1 cellular context compared by ENCODE assay signal in genomic region chr6:140572867-140573266, GRCh38.
TF ChIP-seq lines count a peak whose summit lies in the region.

No MANE protein-coding gene starts in this region.

TF ChIP-seq in IMR-90, 13 proteins besides CTCF, POLR2A, EP300 and RAD21:
- TF ChIP-seq MXI1 (IDR thresholded peaks at IDR 0.05; ENCODE audit: borderline replicate concordance, low read depth, low read length) (no peak), SMC3 (IDR thresholded peaks at IDR 0.05; ENCODE audit: low read depth, low read length) (no peak), RFX5 (IDR thresholded peaks at IDR 0.05; ENCODE audit: low read depth, low read length) (no peak), MAZ (IDR thresholded peaks at IDR 0.05; ENCODE audit: borderline replicate concordance, low read depth, low read length) (no peak)
